Comparison of ENCODE assay signal across 10 cellular contexts in the genomic region with DNA sequence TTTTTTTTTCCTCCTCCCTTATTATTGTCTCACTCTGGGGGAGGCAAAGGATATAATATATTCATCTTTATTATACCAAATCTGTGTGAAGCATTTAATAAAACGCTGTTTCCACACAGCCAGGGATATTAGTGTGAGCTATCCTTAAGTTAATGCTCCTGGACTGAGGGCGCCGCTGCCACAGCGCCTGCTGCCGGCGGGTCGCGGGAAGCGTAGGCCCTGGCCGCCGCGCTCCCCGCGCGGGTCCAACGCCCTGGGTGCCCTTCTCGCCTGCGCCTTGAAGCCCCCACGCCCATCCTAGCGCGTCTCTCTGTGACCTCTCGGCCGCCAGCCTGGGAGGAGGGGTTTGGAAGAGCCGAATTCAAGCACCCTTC. TPM values are rescaled to one million over a fixed set of nuclear protein-coding genes. Genes with fewer than 3 reads are reported as not detected.
DNase-seq lines count a peak whose midpoint lies in the region; ATAC-seq, FAIRE-seq and TF ChIP-seq lines count a peak whose summit lies in the region.
"Had no signal": no experiment of that assay in that cellular context is flagged by ENCODE, and none has a peak within 500 bp of the region (broad histone marks: within the 10 kb centered on the region; RNA-seq: fewer than 3 reads in every experiment).

No MANE protein-coding gene starts in this region.

- TF ChIP-seq CTCF in AG10803 (conservative IDR thresholded peaks at IDR 0.05; ENCODE audit: low read length) (0 out of 2 replicates have a peak, but pooled peaks have one; percentile 17), HCT116 (IDR thresholded peaks at IDR 0.05 in 2 of 3, conservative IDR thresholded peaks at IDR 0.05 in 1 of 3; ENCODE audit: borderline replicate concordance in 1 of 3, insufficient read depth in 1 of 3, low read depth in 2 of 3, low read length in 2 of 3) (peak; percentile 75 to 100 (median 100)), bronchial epithelial cell (IDR thresholded peaks at IDR 0.05; ENCODE audit: insufficient read depth, low read length, severe bottlenecking) (peak; percentile 71), HepG2 (CRISPR knock-in tag; IDR thresholded peaks at IDR 0.05) (peak; percentile 69)

- H2AFZ ChIP-seq in HCT116 (ENCODE audit: low read depth, low read length, poor library complexity, severe bottlenecking) = peak overlapping the region; percentile 73
- no peak overlapping the region for H2AFZ ChIP-seq in HepG2 (ENCODE audit: low read length)

- peak overlapping the region; percentile 68 for H3K4me2 ChIP-seq in HCT116 (ENCODE audit: low read length)
- no peak overlapping the region for H3K4me2 ChIP-seq in HepG2 (ENCODE audit: low read depth, low read length)

- FAIRE-seq in bronchial epithelial cell (lab: Jason Lieb, UNC) (no peak), HepG2 (lab: Jason Lieb, UNC) (no peak)

- TF ChIP-seq EP300 in HepG2 (IDR thresholded peaks at IDR 0.05; ENCODE audit: low read depth in 2 of 2, low read length in 2 of 2) = no peak
- no peak for TF ChIP-seq EP300 in HepG2 (CRISPR knock-in tag; IDR thresholded peaks at IDR 0.05; ENCODE audit: borderline replicate concordance)

- no peaks in the 10 kb centered on the region for H3K27me3 ChIP-seq in HCT116 (ENCODE audit: insufficient read depth, low read length)
- H3K27me3 ChIP-seq in bronchial epithelial cell (ENCODE audit: control insufficient read depth, insufficient read depth, low read length) = peaks cover 61% of the 10 kb centered on the region
- H3K27me3 ChIP-seq in HepG2 (ENCODE audit: control insufficient read depth in 1 of 2, insufficient read depth in 2 of 2, low read length in 2 of 2) = peaks cover 9 to 84% of the 10 kb centered on the region in 2 experiments

- H3K9me3 Mint-ChIP-seq in activated T-helper 1 cell treated with anti-CD3 and anti-CD28 coated beads, Interleukin-12 subunit alpha, Interleukin-12 subunit beta, Interleukin-2, Interleukin-4 antibody, amounts not matched to agents 30 ng/mL and 10 ng/mL and 1 ng/mL, durations not matched to agents 14 hours and 24 hours and 36 hours = no peaks in the 10 kb centered on the region

- H4K20me1 ChIP-seq in HCT116 (ENCODE audit: insufficient read depth) (no peaks in the 10 kb centered on the region), HepG2 (ENCODE audit: insufficient read depth, low read length) (no peaks in the 10 kb centered on the region)

- H3K9me3 ChIP-seq in HCT116 (ENCODE audit: control insufficient read depth in 1 of 2, insufficient read depth in 1 of 2, low read depth in 1 of 2, low read length in 2 of 2) (no peaks in the 10 kb centered on the region), HepG2 (ENCODE audit: low read length) (no peaks in the 10 kb centered on the region)

- H3K36me3 Mint-ChIP-seq in activated T-helper 1 cell treated with anti-CD3 and anti-CD28 coated beads, Interleukin-12 subunit alpha, Interleukin-12 subunit beta, Interleukin-2, Interleukin-4 antibody, amounts not matched to agents 30 ng/mL and 10 ng/mL and 1 ng/mL, durations not matched to agents 14 hours and 24 hours and 36 hours (ENCODE audit: low read depth) = peaks cover 2% of the 10 kb centered on the region

- 0% methylated on average over 11 of the region's 24 CpGs for WGBS in HepG2 (ENCODE audit: low lambda C conversion rate)

- H3K27ac Mint-ChIP-seq in activated T-helper 1 cell treated with anti-CD3 and anti-CD28 coated beads, Interleukin-12 subunit alpha, Interleukin-12 subunit beta, Interleukin-2, Interleukin-4 antibody, amounts not matched to agents 30 ng/mL and 10 ng/mL and 1 ng/mL, durations not matched to agents 14 hours and 24 hours and 36 hours = no peak overlapping the region

- no peak overlapping the region for H3K4me3 Mint-ChIP-seq in activated T-helper 1 cell treated with anti-CD3 and anti-CD28 coated beads, Interleukin-12 subunit alpha, Interleukin-12 subunit beta, Interleukin-2, Interleukin-4 antibody, amounts not matched to agents 30 ng/mL and 10 ng/mL and 1 ng/mL, durations not matched to agents 14 hours and 24 hours and 36 hours

- H3K9ac ChIP-seq in HCT116 (ENCODE audit: low read length) (no peak overlapping the region), HepG2 (ENCODE audit: insufficient read depth, low read depth, low read length) (no peak overlapping the region)

- H3K27me3 Mint-ChIP-seq in activated T-helper 1 cell treated with anti-CD3 and anti-CD28 coated beads, Interleukin-12 subunit alpha, Interleukin-12 subunit beta, Interleukin-2, Interleukin-4 antibody, amounts not matched to agents 30 ng/mL and 10 ng/mL and 1 ng/mL, durations not matched to agents 14 hours and 24 hours and 36 hours (ENCODE audit: insufficient read depth) = peaks cover 67% of the 10 kb centered on the region

- H3K79me2 ChIP-seq in HCT116 (ENCODE audit: insufficient read depth, low read length) (no peaks in the 10 kb centered on the region), HepG2 (ENCODE audit: insufficient read depth, low read length) (no peaks in the 10 kb centered on the region)

- no peak for TF ChIP-seq RAD21 in HCT116 (IDR thresholded peaks at IDR 0.05; ENCODE audit: low read depth)
- peak; percentile 17; the same call in 1 of the 2 replicates for TF ChIP-seq RAD21 in HepG2 (CRISPR knock-in tag; IDR thresholded peaks at IDR 0.05)

- POLR2A ChIA-PET in HCT116 (lab: Charles Lee) = no interaction called here
- POLR2A ChIA-PET in HepG2 (lab: Yijun Ruan, JAX) = no interaction called here

- intact Hi-C loops in HCT116 (cut with micrococcal nuclease) (no loop called here), HepG2 (cut with micrococcal nuclease; ENCODE audit: unreplicated experiment) (no loop called here)
- intact Hi-C loops in activated T-helper 1 cell treated with anti-CD3 and anti-CD28 coated beads, Interleukin-12 subunit alpha, Interleukin-12 subunit beta, Interleukin-2, Interleukin-4 antibody, amounts not matched to agents 30 ng/mL and 10 ng/mL and 1 ng/mL, durations not matched to agents 14 hours and 24 hours and 36 hours (cut with micrococcal nuclease) = loop anchor here (5.0 kb wide), 1 partner anchor 54 kb away; no protein-coding TSS in a partner anchor

- in situ Hi-C loops in HepG2 (cut with HindIII; ENCODE audit: extremely low pct_ligation_motif_present, low pct_unique_long_range_greater_than_20kb) = no loop called here

- RAD21 ChIA-PET in HCT116 (lab: Charles Lee; ENCODE audit: low non-redundant PET in 1 of 2, low total read pairs in 2 of 2, uncharacterized antibody in 2 of 2, unreplicated experiment in 2 of 2) = no interaction called here

- H3K4me1 ChIP-seq in HCT116 (ENCODE audit: control insufficient read depth in 1 of 2, insufficient read depth in 2 of 2, low read length in 2 of 2) (peaks cover 3 to 13% of the 10 kb centered on the region in 2 experiments; a peak in 3 of 4 replicates), HepG2 (ENCODE audit: insufficient read depth, low read length) (no peaks in the 10 kb centered on the region)

- H3K36me3 ChIP-seq in HCT116 (ENCODE audit: control insufficient read depth in 1 of 2, insufficient read depth in 2 of 2, low read length in 2 of 2) = no peaks in the 10 kb centered on the region
- H3K36me3 ChIP-seq in bronchial epithelial cell (ENCODE audit: control insufficient read depth, insufficient read depth, low read length) = no peaks in the 10 kb centered on the region
- H3K36me3 ChIP-seq in HepG2 (replicated peaks in 1 of 2; ENCODE audit: control insufficient read depth in 1 of 2, insufficient read depth in 2 of 2, low read length in 2 of 2) = no peaks in the 10 kb centered on the region

- DNase-seq in AG10803 (ENCODE audit: low read depth) (no peak), HCT116 (ENCODE audit: low read depth, low spot score) (peak; percentile 18), bronchial epithelial cell (ENCODE audit: low read depth) (no peak), HepG2 (ENCODE audit: low spot score) (no peak), NCI-H187 (lab: John Stamatoyannopoulos, UW) (no peak), NCI-H774 (lab: John Stamatoyannopoulos, UW) (no peak)
- DNase-seq in activated T-helper 1 cell treated with anti-CD3 and anti-CD28 coated beads, Interleukin-12 subunit alpha, Interleukin-12 subunit beta, Interleukin-2, Interleukin-4 antibody, amounts not matched to agents 30 ng/mL and 10 ng/mL and 1 ng/mL, durations not matched to agents 14 hours and 24 hours and 36 hours (ENCODE audit: low spot score) = no peak
- DNase-seq: SIG-M5 had no signal

- TF ChIP-seq POLR2A in HCT116 (IDR thresholded peaks at IDR 0.05; ENCODE audit: borderline replicate concordance, extremely low read depth, insufficient read depth, insufficient read length) (no peak), HepG2 (IDR thresholded peaks at IDR 0.05; ENCODE audit: insufficient read depth in 1 of 2, low read depth in 2 of 2, low read length in 2 of 2) (no peak)

- H3K27ac ChIP-seq in HCT116 (ENCODE audit: low read depth, low read length) (no peak overlapping the region), HepG2 (ENCODE audit: extremely low read length, insufficient read depth, low read length) (no peak overlapping the region)

- peaks cover 9% of the 10 kb centered on the region for H3K4me1 Mint-ChIP-seq in activated T-helper 1 cell treated with anti-CD3 and anti-CD28 coated beads, Interleukin-12 subunit alpha, Interleukin-12 subunit beta, Interleukin-2, Interleukin-4 antibody, amounts not matched to agents 30 ng/mL and 10 ng/mL and 1 ng/mL, durations not matched to agents 14 hours and 24 hours and 36 hours (ENCODE audit: low read depth)

- no peak overlapping the region for H3K4me3 ChIP-seq in AG10803 (ENCODE audit: low read length)
- H3K4me3 ChIP-seq in HCT116 (replicated peaks in 1 of 2; ENCODE audit: low read depth in 1 of 2, low read length in 2 of 2) = peak overlapping the region; percentile 26 to 29; a peak in 3 of 4 replicates
- H3K4me3 ChIP-seq in bronchial epithelial cell (ENCODE audit: low read depth, low read length) = no peak overlapping the region
- H3K4me3 ChIP-seq in HepG2 (replicated peaks in 1 of 3; ENCODE audit: insufficient read depth in 1 of 3, low read depth in 2 of 3, low read length in 3 of 3) = no peak overlapping the region

- ATAC-seq in HCT116 (peak; percentile 96), HepG2 (peak; percentile 89), HG03095 (IDR thresholded peaks at IDR 0.05; ENCODE audit: unreplicated experiment) (no peak)

- no peaks in the 10 kb centered on the region for H3K9me2 ChIP-seq in HCT116 (ENCODE audit: insufficient read depth)

- CTCF ChIA-PET in HCT116 (lab: Charles Lee) = interaction anchor here (0.5 to 2.8 kb wide), 13 partner anchors 10 to 349 kb away, joined by 3 to 12 read pairs (median 3); a partner anchor contains a TSS
- CTCF ChIA-PET in HepG2 (lab: Yijun Ruan, JAX; ENCODE audit: low intra/inter-chr PET ratio, low total read pairs) = interaction anchor here (1.3 to 2.0 kb wide), 2 partner anchors 24 to 77 kb away, joined by 4 to 17 read pairs; no protein-coding TSS in a partner anchor

- BruUV-seq in HCT116 (replicated peaks; lab: Mats Ljungman, UMichigan) = no TSS peak
- BruUV-seq in HepG2 (replicated peaks; lab: Mats Ljungman, UMichigan) = no TSS peak

RNA-seq across cellular contexts. Expression of a gene that starts 9.5 kb away (rescaled TPM):
- not detected for total RNA-seq in HCT116 (2021; ENCODE audit: unreplicated experiment)
- not detected in 2 replicates for polyA plus RNA-seq in HCT116 (2012)
- total RNA-seq in bronchial epithelial cell = not detected in 2 replicates
- not detected in 2 replicates for total RNA-seq in HepG2 (2016; rRNA removed; fragmentation: Illumina TruSeq; extraction: Trizol)
- not detected in 2 replicates for total RNA-seq in HepG2 (2016; cell fraction: cytosol; rRNA removed; fragmentation: Illumina TruSeq; extraction: Trizol; ENCODE audit: low read depth)
- not detected in 2 replicates for total RNA-seq in HepG2 (2016; cell fraction: insoluble cytoplasmic fraction; rRNA removed; fragmentation: Illumina TruSeq; extraction: Trizol)
- total RNA-seq in HepG2 (2016; cell fraction: membrane; rRNA removed; fragmentation: Illumina TruSeq; extraction: Trizol) = not detected in 2 replicates
- not detected in 2 replicates for total RNA-seq in HepG2 (2016; cell fraction: nucleus; rRNA removed; fragmentation: Illumina TruSeq; extraction: Trizol)
- polyA plus RNA-seq in HepG2 (2011; rRNA removed) = not detected in 2 replicates
- not detected in 2 replicates for polyA plus RNA-seq in HepG2 (2011; cell fraction: cytosol; rRNA removed)
- polyA plus RNA-seq in HepG2 (2011; cell fraction: nucleus; rRNA removed) = not detected in 2 replicates
- polyA plus RNA-seq in HepG2 (2012) = not detected in 2 replicates
- not detected in 2 replicates for polyA plus RNA-seq in HepG2 (2016; cell fraction: cytosol; fragmentation: Illumina TruSeq; extraction: Trizol; ENCODE audit: low read depth)
- not detected in 2 replicates for polyA plus RNA-seq in HepG2 (2016; cell fraction: insoluble cytoplasmic fraction; fragmentation: Illumina TruSeq; extraction: Trizol; ENCODE audit: low read depth)
- polyA plus RNA-seq in HepG2 (2016; cell fraction: membrane; fragmentation: Illumina TruSeq; extraction: Trizol; ENCODE audit: low read depth) = not detected in 2 replicates
- polyA plus RNA-seq in HepG2 (2016; cell fraction: nucleus; fragmentation: Illumina TruSeq; extraction: Trizol; ENCODE audit: insufficient read depth, low read depth) = not detected in 2 replicates
- polyA minus RNA-seq in HepG2 (2011; rRNA and poly(A)+ RNA removed; ENCODE audit: low replicate concordance) = not detected in 2 replicates
- polyA minus RNA-seq in HepG2 (2011; cell fraction: cytosol; rRNA and poly(A)+ RNA removed) = not detected in 2 replicates
- not detected in 2 replicates for polyA minus RNA-seq in HepG2 (2011; cell fraction: nucleus; rRNA and poly(A)+ RNA removed)
- total RNA-seq in activated T-helper 1 cell treated with anti-CD3 and anti-CD28 coated beads, Interleukin-12 subunit alpha, Interleukin-12 subunit beta, Interleukin-2, Interleukin-4 antibody, amounts not matched to agents 30 ng/mL and 10 ng/mL and 1 ng/mL, durations not matched to agents 14 hours and 24 hours and 36 hours = not detected in 2 replicates
- total RNA-seq: glomerular endothelial cell had no signal

Comparison
In these comparisons a context has a peak if more than half of its experiments do, and no peak if none do; other contexts are left out.
1. H3K4me3 ChIP-seq: peak in HCT116 (2 of 2); none in AG10803 (single experiment), bronchial epithelial cell (single experiment) and HepG2 (0 of 3).
2. CTCF ChIP-seq: peak in every context shown above with its lines; median percentile 100 in HCT116; 71 in bronchial epithelial cell; 69 in HepG2; 17 in AG10803.